In genomic region chr4:109211671-109212070, GRCh38 we compare ENCODE assay signal across 13 cellular contexts.
"Had no signal": no experiment of that assay in that cellular context is flagged by ENCODE, and none has a peak within 500 bp of the region (broad histone marks: within the 10 kb centered on the region; RNA-seq: fewer than 3 reads in every experiment).

No MANE protein-coding gene starts in this region.

- H3K9me3 ChIP-seq: esophagus squamous epithelium, gastroesophageal sphincter, pancreas, spleen, transverse colon had no signal

- DNase-seq: activated CD4-positive, alpha-beta T cell treated with anti-CD3 and anti-CD28 coated beads, Interleukin-2, amount 50 U/mL, for 1 hour; activated naive CD4-positive, alpha-beta T cell treated with anti-CD3 and anti-CD28 coated beads, Interleukin-2, amount 10 ng/mL, durations not matched to agents 7 days and 5 days; activated T-cell treated with anti-CD3 and anti-CD28 coated beads for 4 hours; dorsolateral prefrontal cortex; esophagus squamous epithelium; pancreas; right cardiac atrium; spleen; stimulated activated CD4-positive, alpha-beta T cell treated with anti-CD3 and anti-CD28 coated beads, Interleukin-1b, Interleukin-23, amount 100 ng/mL, for 48 hours; transverse colon had no signal

- H3K4me3 ChIP-seq: dorsolateral prefrontal cortex, esophagus squamous epithelium, gastroesophageal sphincter, neural progenitor cell, pancreas, spleen, transverse colon had no signal

- H3K36me3 ChIP-seq: esophagus squamous epithelium, gastroesophageal sphincter, neural progenitor cell, pancreas, spleen, transverse colon had no signal

- H3K27me3 ChIP-seq: dorsolateral prefrontal cortex, esophagus squamous epithelium, gastroesophageal sphincter, neural progenitor cell, pancreas, spleen, transverse colon had no signal

- ATAC-seq: gastroesophageal sphincter; pancreas; right cardiac atrium; stimulated activated memory B cell treated with anti-CD40 and anti-IgM and Interleukin-4, amounts not matched to agents 10 μg/mL and 1 μg/mL and 100 μg/mL, for 72 hours had no signal
